ENCODE assay signal across 8 cellular contexts in the genomic region with DNA sequence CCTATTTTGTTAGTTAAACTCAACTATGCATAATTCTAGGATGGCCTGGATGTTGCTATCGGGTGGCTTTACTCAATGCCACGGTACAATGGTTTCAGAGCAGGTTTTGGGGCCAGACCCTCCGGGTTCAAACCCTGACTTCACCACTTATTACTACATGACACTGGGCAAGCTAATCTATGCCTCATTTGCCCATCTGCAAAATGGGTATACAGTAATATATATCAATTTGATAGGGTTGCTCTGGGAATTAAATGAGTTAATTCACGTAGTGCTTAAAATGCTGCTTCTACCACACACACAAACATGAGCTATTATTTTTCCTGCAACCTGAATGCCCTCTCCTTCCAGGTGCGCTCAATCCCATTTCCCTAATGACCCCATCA. TPM values are rescaled to one million over a fixed set of nuclear protein-coding genes. Genes with fewer than 3 reads are reported as not detected.
DNase-seq lines count a peak whose midpoint lies in the region; ATAC-seq and TF ChIP-seq lines count a peak whose summit lies in the region.

No MANE protein-coding gene starts in this region.

- peak overlapping the region; percentile 100 for H3K4me3 Mint-ChIP-seq in activated naive CD4-positive, alpha-beta T cell treated with anti-CD3 and anti-CD28 coated beads, Interleukin-2, amount 50 U/mL, for 24 hours
- H3K4me3 Mint-ChIP-seq in type B pancreatic cell = peak overlapping the region; percentile 97

- no peak for DNase-seq in activated naive CD4-positive, alpha-beta T cell treated with Interleukin-2 at 50 U/mL for 16 hours
- DNase-seq in body of pancreas = no peak
- no peak for DNase-seq in lung (ENCODE audit: low spot score)
- DNase-seq in type B pancreatic cell (ENCODE audit: extremely low spot score, unreplicated experiment) = no peak
- DNase-seq in nucleus accumbens (lab: John Stamatoyannopoulos, UW) = no peak

- TF ChIP-seq CTCF in body of pancreas (IDR thresholded peaks at IDR 0.05) (no peak), lung (IDR thresholded peaks at IDR 0.05; ENCODE audit: control extremely low read depth, extremely low read depth) (no peak), type B pancreatic cell (conservative IDR thresholded peaks at IDR 0.05) (no peak)

- peaks cover 43% of the 10 kb centered on the region for H3K4me1 Mint-ChIP-seq in activated naive CD4-positive, alpha-beta T cell treated with anti-CD3 and anti-CD28 coated beads, Interleukin-2, amount 50 U/mL, for 24 hours
- H3K4me1 Mint-ChIP-seq in type B pancreatic cell (ENCODE audit: unreplicated experiment) = peaks cover 22% of the 10 kb centered on the region

- H3K36me3 Mint-ChIP-seq in activated naive CD4-positive, alpha-beta T cell treated with anti-CD3 and anti-CD28 coated beads, Interleukin-2, amount 50 U/mL, for 24 hours = peaks cover 7% of the 10 kb centered on the region
- H3K36me3 Mint-ChIP-seq in type B pancreatic cell = peaks cover 5% of the 10 kb centered on the region

- H3K27ac Mint-ChIP-seq in activated naive CD4-positive, alpha-beta T cell treated with anti-CD3 and anti-CD28 coated beads, Interleukin-2, amount 50 U/mL, for 24 hours = peak overlapping the region; percentile 99
- peak overlapping the region; percentile 93 for H3K27ac Mint-ChIP-seq in type B pancreatic cell

- 63 to 66% methylated on average over 5 of the region's 5 CpGs for WGBS in body of pancreas, 2 donors
- WGBS in lung, 2 donors = 69 to 72% methylated on average over 5 of the region's 5 CpGs

- H3K36me3 ChIP-seq in body of pancreas (replicated peaks in 1 of 2; ENCODE audit: insufficient read depth in 1 of 2, low read depth in 2 of 2) (no peaks in the 10 kb centered on the region), lung (ENCODE audit: control insufficient read depth in 2 of 2, insufficient read depth in 2 of 2, low read length in 2 of 2) (no peaks in the 10 kb centered on the region)

- H3K27me3 ChIP-seq in body of pancreas = no peaks in the 10 kb centered on the region
- no peaks in the 10 kb centered on the region for H3K27me3 ChIP-seq in lung (ENCODE audit: control insufficient read depth, insufficient read depth)

- H3K4me1 ChIP-seq in body of pancreas (peaks cover 30% of the 10 kb centered on the region), lung (ENCODE audit: control insufficient read depth in 2 of 2, insufficient read depth in 2 of 2, low read length in 2 of 2) (peaks cover 2 to 20% of the 10 kb centered on the region in 2 donors)

- H3K9me3 ChIP-seq in body of pancreas = no peaks in the 10 kb centered on the region
- no peaks in the 10 kb centered on the region for H3K9me3 ChIP-seq in lung (ENCODE audit: control insufficient read depth in 2 of 2, insufficient read depth in 1 of 2, low read length in 1 of 2)

- no peaks in the 10 kb centered on the region for H3K9me3 Mint-ChIP-seq in activated naive CD4-positive, alpha-beta T cell treated with anti-CD3 and anti-CD28 coated beads, Interleukin-2, amount 50 U/mL, for 24 hours
- H3K9me3 Mint-ChIP-seq in type B pancreatic cell = no peaks in the 10 kb centered on the region

- H3K27me3 Mint-ChIP-seq in activated naive CD4-positive, alpha-beta T cell treated with anti-CD3 and anti-CD28 coated beads, Interleukin-2, amount 50 U/mL, for 24 hours = no peaks in the 10 kb centered on the region
- no peaks in the 10 kb centered on the region for H3K27me3 Mint-ChIP-seq in type B pancreatic cell

- no peak for TF ChIP-seq POLR2A in body of pancreas (IDR thresholded peaks at IDR 0.05)

- ATAC-seq in body of pancreas = no peak
- ATAC-seq in lung (ENCODE audit: insufficient read depth, low FRiP score) = no peak
- ATAC-seq in HG03280 (IDR thresholded peaks at IDR 0.05; ENCODE audit: unreplicated experiment) = no peak
- no peak for ATAC-seq in GM19324 (IDR thresholded peaks at IDR 0.05; ENCODE audit: low FRiP score, unreplicated experiment)

- intact Hi-C loops in body of pancreas (cut with DNase I) = no loop called here

- H3K27ac ChIP-seq in body of pancreas (peak overlapping the region; percentile 74 to 90 (median 83)), lung (ENCODE audit: low read depth in 1 of 2, low read length in 1 of 2) (peak overlapping the region; percentile 90 to 97)

- H3K4me3 ChIP-seq in body of pancreas (peak overlapping the region; percentile 26 to 84), lung (peak overlapping the region; percentile 93)

RNA-seq across cellular contexts. Expression of gene ESD, which starts 0.8 kb away (rescaled TPM):
- total RNA-seq in body of pancreas (10 to 100 TPM; 24.4 to 45.4 TPM), lung (100 to 1,000 TPM in 1 of 2 donors, 10 to 100 TPM in 1; 78.9 to 167 TPM), type B pancreatic cell (ENCODE audit: low replicate concordance) (62.3 and 114 TPM in 2 replicates)
- 100 to 1,000 TPM in 1 of 2 donors, 10 to 100 TPM in 1; 96.1 to 102 TPM for polyA plus RNA-seq in lung
